In the genomic region with DNA sequence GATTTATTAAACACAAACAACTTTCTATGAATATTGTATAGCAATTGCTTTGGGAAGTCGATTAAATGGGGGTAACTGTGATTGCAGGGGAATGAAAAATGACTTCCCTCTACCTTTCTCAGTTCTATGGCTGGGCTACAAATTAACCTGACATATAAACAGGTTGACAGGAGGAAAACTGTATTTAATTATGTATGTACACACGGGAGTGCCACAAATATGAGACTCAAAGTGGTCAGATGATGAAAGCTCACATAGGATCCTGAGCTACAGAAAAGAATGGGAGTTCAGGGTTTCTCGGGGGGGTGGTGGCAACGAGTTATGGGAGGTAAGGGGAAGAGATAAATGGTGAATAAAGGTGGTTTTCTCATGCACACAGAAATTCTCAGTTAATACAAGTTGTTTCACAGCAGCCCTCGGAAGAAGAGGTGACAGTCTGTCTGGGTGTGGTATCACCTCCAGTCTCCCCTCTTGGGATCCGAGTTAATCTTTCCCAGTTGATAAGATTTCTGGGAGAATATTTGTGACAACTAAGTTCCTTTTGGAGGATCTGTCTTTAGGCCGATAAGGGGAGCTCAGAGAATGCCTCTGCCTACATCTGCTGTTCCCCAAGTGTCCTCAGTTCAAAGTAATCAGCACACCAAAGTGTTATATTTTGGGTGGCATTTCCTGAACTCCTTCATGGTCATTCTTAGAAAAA, we compare ENCODE assay signal across 15 cellular contexts. TPM values are rescaled to one million over a fixed set of nuclear protein-coding genes. Genes with fewer than 3 reads are reported as not detected.
DNase-seq lines count a peak whose midpoint lies in the region; ATAC-seq and TF ChIP-seq lines count a peak whose summit lies in the region.
"Had no signal": no experiment of that assay in that cellular context is flagged by ENCODE, and none has a peak within 500 bp of the region (broad histone marks: within the 10 kb centered on the region; RNA-seq: fewer than 3 reads in every experiment).

No MANE protein-coding gene starts in this region.

- H3K9ac ChIP-seq in BLaER1 (no peak overlapping the region), neuronal stem cell (ENCODE audit: low read depth, low read length, poor library complexity) (no peak overlapping the region)

- CTCF ChIA-PET in Panc1 (lab: Charles Lee), result no interaction called here

- H3K4me3 ChIP-seq in BLaER1, result no peak overlapping the region
- no peak overlapping the region for H3K4me3 ChIP-seq in Panc1 (ENCODE audit: low read depth in 2 of 2, low read length in 2 of 2)
- no peak overlapping the region for H3K4me3 ChIP-seq in neuronal stem cell (ENCODE audit: low read length in 2 of 2)
- H3K4me3 ChIP-seq: gastroesophageal sphincter had no signal

- no peaks in the 10 kb centered on the region for H3K79me1 ChIP-seq in neuronal stem cell (ENCODE audit: low read depth, low read length)

- H3K36me3 ChIP-seq in BLaER1 (no peaks in the 10 kb centered on the region), Panc1 (ENCODE audit: control insufficient read depth, insufficient read depth, low read length) (no peaks in the 10 kb centered on the region), neuronal stem cell (replicated peaks in 1 of 2; ENCODE audit: control insufficient read depth in 2 of 2, insufficient read depth in 2 of 2, low read length in 2 of 2) (no peaks in the 10 kb centered on the region)

- H3K27ac ChIP-seq in BLaER1 (0 out of 2 replicates have a peak overlapping the region, but pooled peaks have one; percentile 20), Panc1 (ENCODE audit: low read length) (peak overlapping the region; percentile 40), foreskin keratinocyte (peak overlapping the region; percentile 5), neuronal stem cell (replicated peaks; ENCODE audit: low read length) (no peak overlapping the region)

- no peak overlapping the region for H3K23ac ChIP-seq in neuronal stem cell (ENCODE audit: low read depth, low read length, poor library complexity)

- POLR2A ChIA-PET in Panc1 (lab: Charles Lee), result no interaction called here

- H2BK12ac ChIP-seq in neuronal stem cell (ENCODE audit: low read length), result no peak overlapping the region

- intact Hi-C loops in Panc1 (cut with micrococcal nuclease; ENCODE audit: unreplicated experiment), result no loop called here

- no peak overlapping the region for H3K4ac ChIP-seq in neuronal stem cell (ENCODE audit: low read length)

- H4K20me1 ChIP-seq in BLaER1, result no peaks in the 10 kb centered on the region

- no CpG with 5 or more reads among the region's 7 CpGs for WGBS in neuronal stem cell (ENCODE audit: extremely low coverage in 2 of 2, insufficient read length in 2 of 2, insufficient replicate concordance in 1 of 2), 2 donors

- no peaks in the 10 kb centered on the region for H3K9me3 ChIP-seq in BLaER1
- H3K9me3 ChIP-seq in Panc1 (ENCODE audit: control insufficient read depth, insufficient read depth, low read depth, low read length), result no peaks in the 10 kb centered on the region
- no peaks in the 10 kb centered on the region for H3K9me3 ChIP-seq in neuronal stem cell (replicated peaks in 1 of 2; ENCODE audit: control insufficient read depth in 2 of 2, insufficient read depth in 1 of 2, low read depth in 1 of 2, low read length in 2 of 2)
- H3K9me3 ChIP-seq: gastroesophageal sphincter had no signal

- H3K27me3 ChIP-seq in BLaER1 (no peaks in the 10 kb centered on the region), Panc1 (ENCODE audit: control insufficient read depth, insufficient read depth, low read length) (no peaks in the 10 kb centered on the region), foreskin keratinocyte (no peaks in the 10 kb centered on the region), neuronal stem cell (ENCODE audit: control insufficient read depth in 3 of 3, insufficient read depth in 3 of 3, low read depth in 1 of 3, low read length in 3 of 3) (no peaks in the 10 kb centered on the region)
- H3K27me3 ChIP-seq: gastroesophageal sphincter had no signal

- no peak overlapping the region for H3K14ac ChIP-seq in neuronal stem cell (ENCODE audit: low read length)

- TF ChIP-seq CTCF in Panc1 (IDR thresholded peaks at IDR 0.05), result no peak
- no peak for TF ChIP-seq CTCF in foreskin keratinocyte (conservative IDR thresholded peaks at IDR 0.05)

- no peak overlapping the region for H2AK5ac ChIP-seq in neuronal stem cell (ENCODE audit: low read depth, low read length)

- no TSS peak for BruUV-seq in Panc1 (replicated peaks; lab: Mats Ljungman, UMichigan)

- in situ Hi-C loops in Panc1 (cut with HindIII; ENCODE audit: low pct_unique_long_range_greater_than_20kb, low sequenced_read_pairs), result no loop called here

- H2BK5ac ChIP-seq in neuronal stem cell (ENCODE audit: low read length), result no peak overlapping the region

- H4K8ac ChIP-seq in neuronal stem cell (ENCODE audit: low read depth, low read length), result no peak overlapping the region

- H2BK15ac ChIP-seq in neuronal stem cell (ENCODE audit: low read length), result no peak overlapping the region

- no peak overlapping the region for H2BK120ac ChIP-seq in neuronal stem cell (ENCODE audit: low read depth, low read length)

- ATAC-seq in GM19463 (IDR thresholded peaks at IDR 0.05; ENCODE audit: unreplicated experiment) (peak; percentile 12), Panc1 (no peak), foreskin keratinocyte (no peak), HG02610 (IDR thresholded peaks at IDR 0.05; ENCODE audit: unreplicated experiment) (no peak)
- ATAC-seq: gastroesophageal sphincter; naive thymus-derived CD8-positive, alpha-beta T cell had no signal

- H3K4me1 ChIP-seq in BLaER1, result peaks cover 38% of the 10 kb centered on the region
- H3K4me1 ChIP-seq in Panc1 (ENCODE audit: control insufficient read depth, insufficient read depth, low read length), result peaks cover 42% of the 10 kb centered on the region
- H3K4me1 ChIP-seq in foreskin keratinocyte, result peaks cover 32% of the 10 kb centered on the region
- peaks cover 4% of the 10 kb centered on the region in 2 donors for H3K4me1 ChIP-seq in neuronal stem cell (ENCODE audit: control insufficient read depth in 2 of 2, insufficient read depth in 1 of 2, low read depth in 1 of 2, low read length in 2 of 2)

- H3K18ac ChIP-seq in neuronal stem cell (ENCODE audit: low read length), result no peak overlapping the region

- no peak overlapping the region for H2AFZ ChIP-seq in neuronal stem cell (ENCODE audit: low read length)

- H4K91ac ChIP-seq in neuronal stem cell (ENCODE audit: low read depth, low read length, poor library complexity), result no peak overlapping the region

- DNase-seq in Panc1 (ENCODE audit: low read depth, low spot score), result no peak
- DNase-seq in foreskin keratinocyte, result no peak
- DNase-seq in neuronal stem cell (ENCODE audit: low spot score), result no peak
- no peak for DNase-seq in UCSD-AML1 (lab: John Stamatoyannopoulos, UW; ENCODE audit: unreplicated experiment)
- DNase-seq in cerebellar cortex (ENCODE audit: low spot score), result no peak
- DNase-seq: activated CD4-positive, CD25-positive, alpha-beta regulatory T cell treated with anti-CD3 and anti-CD28 coated beads, Interleukin-2, amount 50 U/mL, for 72 hours; activated T-cell treated with anti-CD3 and anti-CD28 coated beads, Interleukin-2, amount 50 U/mL, for 1 hour; amniotic stem cell; naive thymus-derived CD8-positive, alpha-beta T cell; NCI-H524 treated with DMSO at 0.1 percent for 48 hours; substantia nigra had no signal

- peak overlapping the region; percentile 65 for H3K4me2 ChIP-seq in BLaER1
- no peak overlapping the region for H3K4me2 ChIP-seq in neuronal stem cell (ENCODE audit: insufficient read depth, low read length, poor library complexity, severe bottlenecking)

RNA-seq across cellular contexts. Expression of a gene that starts 26.3 kb away (rescaled TPM):
- total RNA-seq in Panc1 (2021; ENCODE audit: unreplicated experiment), result 106 TPM
- 91.6 TPM for polyA plus RNA-seq in Panc1 (2012; ENCODE audit: insufficient read length)
- 99.9 and 107 TPM in 2 replicates for total RNA-seq in foreskin keratinocyte
- polyA plus RNA-seq in foreskin keratinocyte, result 115 and 131 TPM in 2 replicates
- 58.6 TPM for polyA plus RNA-seq in neuronal stem cell (2013, experiment 1 of 2)
- 59.0 TPM for polyA plus RNA-seq in neuronal stem cell (2013, experiment 2 of 2)
